In genomic region chr17:7629939-7630571, GRCh38 we compare ENCODE assay signal across 16 cellular contexts. TPM values are rescaled to one million over a fixed set of nuclear protein-coding genes. Genes with fewer than 3 reads are reported as not detected.
DNase-seq lines count a peak whose midpoint lies in the region; ATAC-seq, FAIRE-seq and TF ChIP-seq lines count a peak whose summit lies in the region.
"Had no signal": no experiment of that assay in that cellular context is flagged by ENCODE, and none has a peak within 500 bp of the region (broad histone marks: within the 10 kb centered on the region; RNA-seq: fewer than 3 reads in every experiment).

A gene with protein sequence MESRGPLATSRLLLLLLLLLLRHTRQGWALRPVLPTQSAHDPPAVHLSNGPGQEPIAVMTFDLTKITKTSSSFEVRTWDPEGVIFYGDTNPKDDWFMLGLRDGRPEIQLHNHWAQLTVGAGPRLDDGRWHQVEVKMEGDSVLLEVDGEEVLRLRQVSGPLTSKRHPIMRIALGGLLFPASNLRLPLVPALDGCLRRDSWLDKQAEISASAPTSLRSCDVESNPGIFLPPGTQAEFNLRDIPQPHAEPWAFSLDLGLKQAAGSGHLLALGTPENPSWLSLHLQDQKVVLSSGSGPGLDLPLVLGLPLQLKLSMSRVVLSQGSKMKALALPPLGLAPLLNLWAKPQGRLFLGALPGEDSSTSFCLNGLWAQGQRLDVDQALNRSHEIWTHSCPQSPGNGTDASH (plus strand): TSS chr17:7630135. CDS start chr17:7630173, 38 bp downstream.

- intact Hi-C loops in CD8-positive, alpha-beta T cell (cut with DNase I, micrococcal nuclease): no loop called here

- WGBS in mesenchymal stem cell: 77% methylated on average over 13 of the region's 13 CpGs

- FAIRE-seq in GM12891 (lab: Jason Lieb, UNC): no peak

- H4K91ac ChIP-seq in mesenchymal stem cell (ENCODE audit: low read length): peak within 1 kb of the TSS; percentile 44

- no peak for TF ChIP-seq POLR2A in GM12891 (IDR thresholded peaks at IDR 0.05; ENCODE audit: low read depth, low read length)

- H3K36me3 Mint-ChIP-seq in CD8-positive, alpha-beta T cell: peaks cover 4% of the 10 kb centered on the region
- peaks cover 17% of the 10 kb centered on the region for H3K36me3 Mint-ChIP-seq in brain
- H3K36me3 Mint-ChIP-seq: IgD-negative memory B cell had no signal

- H3K27ac Mint-ChIP-seq in CD8-positive, alpha-beta T cell: no peak within 1 kb of the TSS
- peak within 1 kb of the TSS; percentile 13 to 83 (median 53) for H3K27ac Mint-ChIP-seq in brain
- H3K27ac Mint-ChIP-seq: H9 had no signal

- no peak within 1 kb of the TSS for H2AFZ ChIP-seq in mesenchymal stem cell (ENCODE audit: low read depth, low read length)
- H2AFZ ChIP-seq in parathyroid adenoma: peak within 1 kb of the TSS; percentile 79

- H3K4me3 ChIP-seq in CD8-positive, alpha-beta T cell (ENCODE audit: low read depth, low read length): no peak within 1 kb of the TSS
- no peak within 1 kb of the TSS for H3K4me3 ChIP-seq in mesenchymal stem cell (ENCODE audit: insufficient read depth in 1 of 2, low read depth in 1 of 2, low read length in 2 of 2)
- no peak within 1 kb of the TSS for H3K4me3 ChIP-seq in parathyroid adenoma (ENCODE audit: low read depth, low read length)

- H3K4me2 ChIP-seq in mesenchymal stem cell (ENCODE audit: low read length, poor library complexity, severe bottlenecking) (no peak within 1 kb of the TSS), parathyroid adenoma (ENCODE audit: low read length) (no peak within 1 kb of the TSS)

- no peak within 1 kb of the TSS for H4K8ac ChIP-seq in mesenchymal stem cell (ENCODE audit: low read length)

- H3K23ac ChIP-seq in mesenchymal stem cell (ENCODE audit: low read length in 2 of 2): no peak within 1 kb of the TSS

- CTCF ChIA-PET in CD8-positive, alpha-beta T cell (lab: Charles Lee): interaction anchor here (0.6 to 3.3 kb wide), 4 partner anchors 11 to 206 kb away, joined by 3 to 8 read pairs (median 4); partner anchors contain the start of gene SOX15

- TF ChIP-seq CTCF in CD8-positive, alpha-beta T cell (IDR thresholded peaks at IDR 0.05): no peak
- TF ChIP-seq CTCF in brain (conservative IDR thresholded peaks at IDR 0.05): no peak
- TF ChIP-seq CTCF in parathyroid adenoma (IDR thresholded peaks at IDR 0.05): no peak

- no peak for DNase-seq in CD8-positive, alpha-beta T cell
- DNase-seq in mesenchymal stem cell: no peak
- DNase-seq in GM12891 (ENCODE audit: insufficient read length, low spot score): no peak
- no peak for DNase-seq in activated CD4-positive, alpha-beta T cell treated with anti-CD3 and anti-CD28 coated beads for 1 hour
- no peak for DNase-seq in NCI-H187 (lab: John Stamatoyannopoulos, UW)
- no peak for DNase-seq in NCI-H146 (lab: John Stamatoyannopoulos, UW)
- DNase-seq: H9, NCI-H1105 treated with DMSO at 0.1 percent for 48 hours, NCI-H2029 treated with DMSO at 0.1 percent for 48 hours, NCI-H748 treated with DMSO at 0.1 percent for 48 hours had no signal

- H3K4me1 Mint-ChIP-seq in CD8-positive, alpha-beta T cell (ENCODE audit: low read depth): peaks cover 16% of the 10 kb centered on the region
- H3K4me1 Mint-ChIP-seq in brain: peaks cover 40% of the 10 kb centered on the region

- no peak within 1 kb of the TSS for H3K4ac ChIP-seq in mesenchymal stem cell (ENCODE audit: low read depth in 1 of 2, low read length in 2 of 2)

- no peak within 1 kb of the TSS for H3K27ac ChIP-seq in CD8-positive, alpha-beta T cell (ENCODE audit: low read depth, low read length)
- H3K27ac ChIP-seq in mesenchymal stem cell (ENCODE audit: low read length, poor library complexity, severe bottlenecking): no peak within 1 kb of the TSS
- peak within 1 kb of the TSS; percentile 63 for H3K27ac ChIP-seq in parathyroid adenoma
- H3K27ac ChIP-seq: C4-2B had no signal

- H3K9ac ChIP-seq in mesenchymal stem cell (ENCODE audit: low read length) (no peak within 1 kb of the TSS), parathyroid adenoma (no peak within 1 kb of the TSS)

- no peaks in the 10 kb centered on the region for H3K27me3 ChIP-seq in CD8-positive, alpha-beta T cell (ENCODE audit: insufficient read depth, low read length)
- H3K27me3 ChIP-seq in mesenchymal stem cell (ENCODE audit: control insufficient read depth in 1 of 2, insufficient read depth in 1 of 2, low read length in 2 of 2) (peaks cover 0 to 4% of the 10 kb centered on the region in 2 experiments), parathyroid adenoma (ENCODE audit: control insufficient read depth, insufficient read depth, low read length) (no peaks in the 10 kb centered on the region)

- H3K14ac ChIP-seq in mesenchymal stem cell (ENCODE audit: low read length in 2 of 2): no peak within 1 kb of the TSS

- no peak for ATAC-seq in CD8-positive, alpha-beta T cell
- ATAC-seq: Panc1 had no signal

- H2AK5ac ChIP-seq in mesenchymal stem cell (ENCODE audit: low read length, severe bottlenecking): peak within 1 kb of the TSS; percentile 17

- no peaks in the 10 kb centered on the region for H3K9me3 Mint-ChIP-seq in CD8-positive, alpha-beta T cell
- H3K9me3 Mint-ChIP-seq in brain: no peaks in the 10 kb centered on the region
- H3K9me3 Mint-ChIP-seq: H9, IgD-negative memory B cell had no signal

- H2BK120ac ChIP-seq in mesenchymal stem cell (ENCODE audit: low read depth, low read length): no peak within 1 kb of the TSS

- H2BK5ac ChIP-seq in mesenchymal stem cell (ENCODE audit: low read depth, low read length, poor library complexity, severe bottlenecking): no peak within 1 kb of the TSS

- H2BK12ac ChIP-seq in mesenchymal stem cell (ENCODE audit: low read length in 2 of 2): peak within 1 kb of the TSS in 1 of 2 experiments; percentile 80

- H3K79me1 ChIP-seq in mesenchymal stem cell (replicated peaks; ENCODE audit: low read length, poor library complexity, severe bottlenecking): peaks cover 9% of the 10 kb centered on the region

- no peaks in the 10 kb centered on the region for H3K27me3 Mint-ChIP-seq in CD8-positive, alpha-beta T cell (ENCODE audit: low read depth)
- no peaks in the 10 kb centered on the region for H3K27me3 Mint-ChIP-seq in brain
- H3K27me3 Mint-ChIP-seq: IgD-negative memory B cell had no signal

- H3K79me2 ChIP-seq in parathyroid adenoma: no peaks in the 10 kb centered on the region

- peaks cover 7% of the 10 kb centered on the region for H3K4me1 ChIP-seq in CD8-positive, alpha-beta T cell (ENCODE audit: insufficient read depth, low read length)
- H3K4me1 ChIP-seq in mesenchymal stem cell (ENCODE audit: control insufficient read depth, insufficient read depth, low read depth, low read length) (peaks cover 9% of the 10 kb centered on the region), parathyroid adenoma (peaks cover 30% of the 10 kb centered on the region)

- H3K18ac ChIP-seq in mesenchymal stem cell (ENCODE audit: low read depth in 1 of 2, low read length in 2 of 2): no peak within 1 kb of the TSS

- no peaks in the 10 kb centered on the region for H3K9me3 ChIP-seq in CD8-positive, alpha-beta T cell (ENCODE audit: low read length)
- H3K9me3 ChIP-seq in mesenchymal stem cell (ENCODE audit: control insufficient read depth, low read length) (no peaks in the 10 kb centered on the region), parathyroid adenoma (ENCODE audit: control insufficient read depth, low read length) (no peaks in the 10 kb centered on the region)

- H3K36me3 ChIP-seq in CD8-positive, alpha-beta T cell (ENCODE audit: insufficient read depth, low read length): no peaks in the 10 kb centered on the region
- H3K36me3 ChIP-seq in mesenchymal stem cell (ENCODE audit: control insufficient read depth in 1 of 2, insufficient read depth in 2 of 2, low read depth in 1 of 2, low read length in 2 of 2) (peaks cover 3 to 6% of the 10 kb centered on the region in 2 experiments), parathyroid adenoma (ENCODE audit: control insufficient read depth, insufficient read depth, low read length) (no peaks in the 10 kb centered on the region)

- POLR2A ChIA-PET in CD8-positive, alpha-beta T cell (lab: Charles Lee): interaction anchor here (0.9 to 3.7 kb wide), 4 partner anchors 15 to 57 kb away, joined by 3 to 58 read pairs (median 7); partner anchors contain the start of genes FXR2, TP53 and WRAP53

- peak within 1 kb of the TSS; percentile 32 for H3K4me3 Mint-ChIP-seq in CD8-positive, alpha-beta T cell
- peak within 1 kb of the TSS in 3 of 5 experiments; percentile 26 to 58 (median 48) for H3K4me3 Mint-ChIP-seq in brain

- H2BK15ac ChIP-seq in mesenchymal stem cell (ENCODE audit: low read depth, poor library complexity, severe bottlenecking): no peak within 1 kb of the TSS

TF ChIP-seq in GM12891, 5 proteins besides CTCF, POLR2A, EP300 and RAD21:
- no peak for TF ChIP-seq POU2F2 (IDR thresholded peaks at IDR 0.05; ENCODE audit: low read depth, low read length)
- TF ChIP-seq PAX5 (IDR thresholded peaks at IDR 0.05; ENCODE audit: insufficient read depth, low read length, severe bottlenecking): no peak
- TF ChIP-seq TAF1 (IDR thresholded peaks at IDR 0.05; ENCODE audit: low read depth, low read length): no peak
- TF ChIP-seq POLR2AphosphoS5 (IDR thresholded peaks at IDR 0.05; ENCODE audit: low read depth, low read length): no peak
- no peak for TF ChIP-seq SPI1 (IDR thresholded peaks at IDR 0.05; ENCODE audit: low read depth, low read length)

RNA-seq across cellular contexts. Expression of the gene that starts here (rescaled TPM):
- not detected for total RNA-seq in CD8-positive, alpha-beta T cell
- 2.3 TPM for polyA plus RNA-seq in brain (ENCODE audit: insufficient read depth, low read depth, low replicate concordance)
- 0.58 TPM for polyA plus RNA-seq in mesenchymal stem cell (2013, experiment 1 of 2)
- polyA plus RNA-seq in mesenchymal stem cell (2013, experiment 2 of 2): 0.55 TPM
- 0.10 TPM for polyA plus RNA-seq in GM12891 (2012; ENCODE audit: low read depth, missing spikeins)
- total RNA-seq: A673 had no signal
- polyA plus RNA-seq: IgD-negative memory B cell had no signal
